ENCODE assay signal across 1 cellular context in the genomic region with DNA sequence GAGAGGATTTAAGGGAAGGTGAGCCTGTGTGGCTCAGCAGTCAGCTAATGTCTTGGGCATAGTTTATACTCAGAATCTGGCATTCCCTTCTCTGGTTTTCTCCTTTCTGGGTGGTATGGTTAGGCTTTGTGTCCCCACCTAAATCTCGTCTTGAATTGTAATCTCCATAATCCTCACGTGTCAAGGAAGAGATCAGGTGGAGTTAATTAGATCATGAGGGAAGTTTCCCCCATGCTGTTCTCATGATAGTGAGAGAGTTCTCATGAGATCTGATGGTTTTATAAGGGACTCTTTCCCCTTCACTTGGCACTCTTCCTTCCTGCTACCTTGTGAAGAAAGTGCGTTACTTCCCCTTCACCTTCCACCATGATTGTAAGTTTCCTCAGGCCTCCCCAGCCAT.
TF ChIP-seq lines count a peak whose summit lies in the region.

No MANE protein-coding gene starts in this region.

TF ChIP-seq in H1, 55 proteins besides CTCF, POLR2A, EP300 and RAD21:
- no peak for TF ChIP-seq TEAD4 (IDR thresholded peaks at IDR 0.05; ENCODE audit: low read depth, low read length)
- no peak for TF ChIP-seq HDAC2 (IDR thresholded peaks at IDR 0.05; ENCODE audit: borderline replicate concordance in 1 of 2, low read depth in 2 of 2, low read length in 2 of 2)
- TF ChIP-seq SP2 (IDR thresholded peaks at IDR 0.05; ENCODE audit: low read length), result no peak
- TF ChIP-seq NRF1 (IDR thresholded peaks at IDR 0.05; ENCODE audit: low read depth, low read length), result no peak
- TF ChIP-seq, protein P1, sequence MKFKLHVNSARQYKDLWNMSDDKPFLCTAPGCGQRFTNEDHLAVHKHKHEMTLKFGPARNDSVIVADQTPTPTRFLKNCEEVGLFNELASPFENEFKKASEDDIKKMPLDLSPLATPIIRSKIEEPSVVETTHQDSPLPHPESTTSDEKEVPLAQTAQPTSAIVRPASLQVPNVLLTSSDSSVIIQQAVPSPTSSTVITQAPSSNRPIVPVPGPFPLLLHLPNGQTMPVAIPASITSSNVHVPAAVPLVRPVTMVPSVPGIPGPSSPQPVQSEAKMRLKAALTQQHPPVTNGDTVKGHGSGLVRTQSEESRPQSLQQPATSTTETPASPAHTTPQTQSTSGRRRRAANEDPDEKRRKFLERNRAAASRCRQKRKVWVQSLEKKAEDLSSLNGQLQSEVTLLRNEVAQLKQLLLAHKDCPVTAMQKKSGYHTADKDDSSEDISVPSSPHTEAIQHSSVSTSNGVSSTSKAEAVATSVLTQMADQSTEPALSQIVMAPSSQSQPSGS (IDR thresholded peaks at IDR 0.05; ENCODE audit: low read length), result no peak
- TF ChIP-seq RNF2 (IDR thresholded peaks at IDR 0.05; ENCODE audit: borderline replicate concordance, low read depth, low read length, missing control alignments, poor library complexity, severe bottlenecking), result no peak
- no peak for TF ChIP-seq ZNF274 (IDR thresholded peaks at IDR 0.05; ENCODE audit: borderline replicate concordance, extremely low read depth, low read length)
- TF ChIP-seq ASH2L (IDR thresholded peaks at IDR 0.05; ENCODE audit: low read length), result no peak
- no peak for TF ChIP-seq BRCA1 (IDR thresholded peaks at IDR 0.05; ENCODE audit: low read depth, low read length)
- TF ChIP-seq, protein P2, sequence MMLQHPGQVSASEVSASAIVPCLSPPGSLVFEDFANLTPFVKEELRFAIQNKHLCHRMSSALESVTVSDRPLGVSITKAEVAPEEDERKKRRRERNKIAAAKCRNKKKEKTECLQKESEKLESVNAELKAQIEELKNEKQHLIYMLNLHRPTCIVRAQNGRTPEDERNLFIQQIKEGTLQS (IDR thresholded peaks at IDR 0.05; ENCODE audit: insufficient read depth, low read depth, low read length), result no peak
